8 cellular contexts compared by ENCODE assay signal in genomic region chr1:243254927-243255790, GRCh38. TPM values are rescaled to one million over a fixed set of nuclear protein-coding genes. Genes with fewer than 3 reads are reported as not detected.
DNase-seq lines count a peak whose midpoint lies in the region; ATAC-seq, FAIRE-seq and TF ChIP-seq lines count a peak whose summit lies in the region.

Gene CEP170 (minus strand): TSS chr1:243255281. CDS start chr1:243225280, 30,001 bp downstream.

- no peaks in the 10 kb centered on the region for H3K9me2 ChIP-seq in Loucy (replicated peaks; ENCODE audit: low read depth, low read length)

- H3F3A ChIP-seq in Loucy (ENCODE audit: low read depth): no peaks in the 10 kb centered on the region

- ATAC-seq in foreskin keratinocyte: peak; percentile 65

- peak within 1 kb of the TSS; percentile 94 for H3K4me2 ChIP-seq in Loucy (ENCODE audit: low read depth, low read length, poor library complexity, severe bottlenecking)

- H3K27ac ChIP-seq in foreskin keratinocyte: peak within 1 kb of the TSS; percentile 55
- peak within 1 kb of the TSS; percentile 99 for H3K27ac ChIP-seq in subcutaneous abdominal adipose tissue (ENCODE audit: low read depth, low read length)

- H2AFZ ChIP-seq in Loucy (ENCODE audit: low read length): peak within 1 kb of the TSS; percentile 86
- peak within 1 kb of the TSS; percentile 83 for H2AFZ ChIP-seq in neuron (ENCODE audit: low read depth, low read length)

- H3K9ac ChIP-seq in Loucy (ENCODE audit: low read depth, low read length, poor library complexity, severe bottlenecking): peak within 1 kb of the TSS; percentile 92
- H3K9ac ChIP-seq in subcutaneous abdominal adipose tissue (ENCODE audit: low read length in 5 of 5): peak within 1 kb of the TSS; percentile 92 to 99 (median 96)

- H3K9me3 ChIP-seq in Loucy (ENCODE audit: insufficient read depth, low read depth, low read length) (no peaks in the 10 kb centered on the region), neuron (ENCODE audit: low read length) (no peaks in the 10 kb centered on the region), subcutaneous abdominal adipose tissue (ENCODE audit: control insufficient read depth in 5 of 5, low read length in 5 of 5) (no peaks in the 10 kb centered on the region)

- no peaks in the 10 kb centered on the region for H3K27me3 ChIP-seq in Loucy (ENCODE audit: insufficient read depth, low read length, poor library complexity, severe bottlenecking)
- H3K27me3 ChIP-seq in foreskin keratinocyte: no peaks in the 10 kb centered on the region
- H3K27me3 ChIP-seq in neuron (ENCODE audit: insufficient read depth, low read length): no peaks in the 10 kb centered on the region
- H3K27me3 ChIP-seq in subcutaneous abdominal adipose tissue (ENCODE audit: control insufficient read depth in 5 of 5, insufficient read depth in 4 of 5, low read length in 5 of 5): no peaks in the 10 kb centered on the region

- peak within 1 kb of the TSS; percentile 83 for H3K4me3 ChIP-seq in Loucy (ENCODE audit: low read length, poor library complexity, severe bottlenecking)
- peak within 1 kb of the TSS; percentile 84 for H3K4me3 ChIP-seq in neuron (ENCODE audit: low read length)
- peak within 1 kb of the TSS; percentile 72 to 99 (median 89) for H3K4me3 ChIP-seq in subcutaneous abdominal adipose tissue (ENCODE audit: low read depth in 1 of 5, low read length in 5 of 5)

- peaks cover 65% of the 10 kb centered on the region for H4K20me1 ChIP-seq in Loucy (ENCODE audit: insufficient read depth, low read length, poor library complexity, severe bottlenecking)

- peak; percentile 99 for DNase-seq in ELF-1 (ENCODE audit: low read depth, low spot score)
- peak; percentile 69 for DNase-seq in H54 (ENCODE audit: insufficient read length, low spot score)
- peak; percentile 97 for DNase-seq in SIG-M5 (lab: John Stamatoyannopoulos, UW)
- peak; percentile 83 for DNase-seq in activated gamma-delta T cell treated with Interleukin-2 at 50 U/mL for 16 hours
- DNase-seq in foreskin keratinocyte: peak; percentile 93 to 95

- peak; percentile 80 for TF ChIP-seq POLR2A in H54 (IDR thresholded peaks at IDR 0.05; ENCODE audit: low read depth, low read length)

- no peak for FAIRE-seq in H54 (lab: Jason Lieb, UNC)

- H3K79me2 ChIP-seq in Loucy (ENCODE audit: insufficient read depth, low read length): peaks cover 83% of the 10 kb centered on the region

- TF ChIP-seq CTCF in Loucy (conservative IDR thresholded peaks at IDR 0.05; ENCODE audit: low read length) (no peak), foreskin keratinocyte (conservative IDR thresholded peaks at IDR 0.05) (no peak)

- H3K36me3 ChIP-seq in Loucy (ENCODE audit: insufficient read depth, low read length): no peaks in the 10 kb centered on the region
- no peaks in the 10 kb centered on the region for H3K36me3 ChIP-seq in neuron (ENCODE audit: insufficient read depth, low read length)
- no peaks in the 10 kb centered on the region for H3K36me3 ChIP-seq in subcutaneous abdominal adipose tissue (ENCODE audit: control insufficient read depth in 5 of 5, insufficient read depth in 5 of 5, low read length in 5 of 5)

- H3K4me1 ChIP-seq in Loucy (ENCODE audit: insufficient read depth, low read length, poor library complexity, severe bottlenecking) (peaks cover 46% of the 10 kb centered on the region), foreskin keratinocyte (peaks cover 27% of the 10 kb centered on the region), neuron (ENCODE audit: insufficient read depth, low read length) (peaks cover 15% of the 10 kb centered on the region), subcutaneous abdominal adipose tissue (ENCODE audit: control insufficient read depth in 5 of 5, insufficient read depth in 5 of 5, low read length in 5 of 5) (peaks cover 8 to 36% (median 28%) of the 10 kb centered on the region in 5 donors)

RNA-seq across cellular contexts. Expression of gene CEP170, which starts in this region (rescaled TPM):
- 49.3 and 59.3 TPM in 2 replicates for total RNA-seq in foreskin keratinocyte
- polyA plus RNA-seq in foreskin keratinocyte: 11.6 and 12.0 TPM in 2 replicates

Comparison
In these comparisons a context has a peak if more than half of its experiments do, and no peak if none do; other contexts are left out.
1. Peak in every context shown above with its lines: DNase-seq, ATAC-seq, H3K4me3 ChIP-seq and H3K27ac ChIP-seq.